Comparison of ENCODE assay signal across 8 cellular contexts in genomic region chr2:216666461-216667233, GRCh38. TPM values are rescaled to one million over a fixed set of nuclear protein-coding genes. Genes with fewer than 3 reads are reported as not detected.
DNase-seq lines count a peak whose midpoint lies in the region; ATAC-seq and TF ChIP-seq lines count a peak whose summit lies in the region.

No MANE protein-coding gene starts in this region.

- H3K9me3 ChIP-seq in CD8-positive, alpha-beta T cell (ENCODE audit: low read length), result no peaks in the 10 kb centered on the region
- H3K9me3 ChIP-seq in NT2/D1 (ENCODE audit: insufficient read depth, low read length), result no peaks in the 10 kb centered on the region

- H3K9ac ChIP-seq in NT2/D1 (ENCODE audit: insufficient read length, low read depth), result no peak overlapping the region

- no peaks in the 10 kb centered on the region for H3K36me3 Mint-ChIP-seq in CD8-positive, alpha-beta T cell
- no peaks in the 10 kb centered on the region for H3K36me3 Mint-ChIP-seq in naive B cell

- peak; percentile 46 to 79 (median 55) for DNase-seq in CD8-positive, alpha-beta T cell
- peak; percentile 82 for DNase-seq in GM20000 (ENCODE audit: low spot score)
- peak in 53 of 76 experiments; percentile 2 to 66 (median 26) for DNase-seq in HUDEP-2 (lab: John Stamatoyannopoulos, UW; ENCODE audit: unreplicated experiment in 76 of 76)
- peak; percentile 77 for DNase-seq in NT2/D1 (ENCODE audit: low read depth, low spot score)
- peak; percentile 55 for DNase-seq in activated T-cell treated with anti-CD3 and anti-CD28 coated beads for 24 hours (ENCODE audit: low read depth)
- peak; percentile 42 for DNase-seq in naive B cell
- DNase-seq in stimulated activated naive CD4-positive, alpha-beta T cell treated with Interleukin-2 at 50 U/mL for 16 hours (lab: John Stamatoyannopoulos, UW), result peak; percentile 13

- H3K27ac ChIP-seq in CD8-positive, alpha-beta T cell (ENCODE audit: low read depth, low read length), result no peak overlapping the region

- peaks cover 18% of the 10 kb centered on the region for H3K27me3 Mint-ChIP-seq in CD8-positive, alpha-beta T cell (ENCODE audit: low read depth)
- H3K27me3 Mint-ChIP-seq in naive B cell, result peaks cover 29 to 61% (median 54%) of the 10 kb centered on the region in 3 donors

- intact Hi-C loops in CD8-positive, alpha-beta T cell (cut with DNase I, micrococcal nuclease), result loop anchor here (1.0 to 10.0 kb wide), 5 partner anchors 147 to 714 kb away; no protein-coding TSS in a partner anchor

- H3K9me3 Mint-ChIP-seq in CD8-positive, alpha-beta T cell, result no peaks in the 10 kb centered on the region
- H3K9me3 Mint-ChIP-seq in naive B cell, result no peaks in the 10 kb centered on the region

- H3K27me3 ChIP-seq in CD8-positive, alpha-beta T cell (ENCODE audit: insufficient read depth, low read length), result no peaks in the 10 kb centered on the region
- no peaks in the 10 kb centered on the region for H3K27me3 ChIP-seq in NT2/D1 (ENCODE audit: insufficient read depth, insufficient read length)

- H3K4me1 Mint-ChIP-seq in CD8-positive, alpha-beta T cell (ENCODE audit: low read depth), result no peaks in the 10 kb centered on the region
- H3K4me1 Mint-ChIP-seq in naive B cell, result peaks cover 0 to 4% (median 0%) of the 10 kb centered on the region in 3 donors

- H3K27ac Mint-ChIP-seq in CD8-positive, alpha-beta T cell, result no peak overlapping the region
- H3K27ac Mint-ChIP-seq in naive B cell, result no peak overlapping the region

- H3K4me3 ChIP-seq in CD8-positive, alpha-beta T cell (ENCODE audit: low read depth, low read length), result no peak overlapping the region
- no peak overlapping the region for H3K4me3 ChIP-seq in NT2/D1 (ENCODE audit: insufficient read length, low read depth)

- CTCF ChIA-PET in CD8-positive, alpha-beta T cell (lab: Charles Lee), result interaction anchor here (0.5 to 12.3 kb wide), 23 partner anchors 9 to 1536 kb away, joined by 3 to 207 read pairs (median 4); no protein-coding TSS in a partner anchor

- peak; percentile 98 for TF ChIP-seq CTCF in CD8-positive, alpha-beta T cell (IDR thresholded peaks at IDR 0.05)
- TF ChIP-seq CTCF in GM20000 (IDR thresholded peaks at IDR 0.05; ENCODE audit: extremely low read depth, missing control alignments), result peak; percentile 100

- H3K36me3 ChIP-seq in CD8-positive, alpha-beta T cell (ENCODE audit: insufficient read depth, low read length), result no peaks in the 10 kb centered on the region
- H3K36me3 ChIP-seq in NT2/D1 (ENCODE audit: insufficient read depth, insufficient read length, low read length), result peaks cover 30% of the 10 kb centered on the region

- POLR2A ChIA-PET in CD8-positive, alpha-beta T cell (lab: Charles Lee), result interaction anchor here (0.8 to 1.0 kb wide), 2 partner anchors 100 to 147 kb away, joined by 3 read pairs; no protein-coding TSS in a partner anchor

- peak; percentile 97 for ATAC-seq in CD8-positive, alpha-beta T cell
- peak; percentile 82 for ATAC-seq in esophagus mucosa
- ATAC-seq in naive B cell (ENCODE audit: low read depth in 2 of 2), result peak; percentile 32 to 61

- no peaks in the 10 kb centered on the region for H3K4me1 ChIP-seq in CD8-positive, alpha-beta T cell (ENCODE audit: insufficient read depth, low read length)
- peaks cover 19% of the 10 kb centered on the region for H3K4me1 ChIP-seq in NT2/D1 (ENCODE audit: insufficient read depth, insufficient read length)

- no peak overlapping the region for H3K4me3 Mint-ChIP-seq in CD8-positive, alpha-beta T cell
- peak overlapping the region in 1 of 8 donors; percentile 9 for H3K4me3 Mint-ChIP-seq in naive B cell

RNA-seq across cellular contexts. Expression of gene IGFBP5, which starts 28.7 kb away (rescaled TPM):
- not detected for total RNA-seq in CD8-positive, alpha-beta T cell
- 34.9 TPM for total RNA-seq in esophagus mucosa
- polyA plus RNA-seq in naive B cell (ENCODE audit: low read depth in 6 of 6), result not detected

RNA-seq across cellular contexts. Expression of gene IGFBP2, which starts 33.4 kb away (rescaled TPM):
- total RNA-seq in CD8-positive, alpha-beta T cell, result under 1 TPM; 0.22 to 0.73 TPM
- total RNA-seq in esophagus mucosa, result 192 TPM
- polyA plus RNA-seq in naive B cell (ENCODE audit: low read depth in 6 of 6), result not detected

Comparison
In these comparisons a context has a peak if more than half of its experiments do, and no peak if none do; other contexts are left out.
1. ATAC-seq: peak in every context shown above with its lines; median percentile 97 in CD8-positive, alpha-beta T cell; 82 in esophagus mucosa; 46 in naive B cell.
2. DNase-seq: peak in every context shown above with its lines; median percentile 82 in GM20000; 77 in NT2/D1; 55 in CD8-positive, alpha-beta T cell; 55 in activated T-cell treated with anti-CD3 and anti-CD28 coated beads for 24 hours; 42 in naive B cell; 26 in HUDEP-2; 13 in stimulated activated naive CD4-positive, alpha-beta T cell treated with Interleukin-2 at 50 U/mL for 16 hours.
3. RNA of gene IGFBP5, which starts 28.7 kb away (total RNA-seq): 34.9 TPM in esophagus mucosa (single experiment); not detected in CD8-positive, alpha-beta T cell; every median in the first group is over 10 times any median in the second.
4. RNA of gene IGFBP2, which starts 33.4 kb away (total RNA-seq): 192 TPM in esophagus mucosa (single experiment); 0.22 to 0.73 TPM in CD8-positive, alpha-beta T cell; every median in the first group is over 100 times any median in the second.